In the genomic region with DNA sequence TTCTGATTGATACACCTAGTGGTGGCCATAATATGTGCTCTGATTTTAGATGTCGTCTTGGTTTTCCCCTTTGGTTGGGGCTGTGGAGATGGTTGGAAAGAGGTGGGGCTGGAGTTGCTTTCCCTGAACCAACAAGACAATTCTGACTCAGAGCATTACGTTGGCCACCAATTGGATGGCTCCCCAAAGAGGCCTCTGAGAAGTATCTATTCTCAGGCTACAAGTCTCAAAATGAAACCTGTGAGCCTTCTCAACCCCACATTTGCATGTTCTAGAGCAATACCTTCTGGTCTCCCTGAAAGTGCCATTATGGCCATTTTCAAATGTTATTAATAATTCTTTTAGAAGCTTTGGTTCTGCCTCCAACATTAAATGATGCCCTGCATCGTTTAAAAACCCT, we compare ENCODE assay signal across 12 cellular contexts.
DNase-seq lines count a peak whose midpoint lies in the region; ATAC-seq lines count a peak whose summit lies in the region.
"Had no signal": no experiment of that assay in that cellular context is flagged by ENCODE, and none has a peak within 500 bp of the region (broad histone marks: within the 10 kb centered on the region; RNA-seq: fewer than 3 reads in every experiment).

No MANE protein-coding gene starts in this region.

- H3K27me3 Mint-ChIP-seq in stimulated activated naive CD8-positive, alpha-beta T cell treated with anti-CD3 and anti-CD28 coated beads, Interleukin-15, amount 100 ng/mL, for 72 hours = peaks cover 9% of the 10 kb centered on the region
- no peaks in the 10 kb centered on the region for H3K27me3 Mint-ChIP-seq in effector memory CD8-positive, alpha-beta T cell
- H3K27me3 Mint-ChIP-seq: stimulated activated naive CD8-positive, alpha-beta T cell treated with anti-CD3 and anti-CD28 coated beads, Interleukin-15, Interleukin-2, amounts not matched to agents 100 ng/mL and 50 ng/mL, for 24 hours had no signal

- DNase-seq in stimulated activated CD4-positive, alpha-beta T cell treated with anti-CD3 and anti-CD28 coated beads, Interleukin-15, amount 100 ng/mL, for 24 hours = peak; percentile 4
- no peak for DNase-seq in stimulated activated CD4-positive, alpha-beta T cell treated with anti-CD3 and anti-CD28 coated beads, Interleukin-12 subunit alpha, Interleukin-12 subunit beta, amount 100 ng/mL, for 4 hours
- DNase-seq in stimulated activated naive CD8-positive, alpha-beta T cell treated with anti-CD3 and anti-CD28 coated beads, Interleukin-15, amount 100 ng/mL, for 72 hours = peak; percentile 24 to 75
- DNase-seq in NCI-H2196 treated with DMSO at 0.1 percent for 48 hours (lab: John Stamatoyannopoulos, UW; ENCODE audit: unreplicated experiment) (no peak), cerebellar cortex (ENCODE audit: low spot score) (no peak)
- DNase-seq in effector memory CD8-positive, alpha-beta T cell = no peak
- DNase-seq: NCI-H2029, Peyer's patch, spleen had no signal

- no peaks in the 10 kb centered on the region for H3K36me3 Mint-ChIP-seq in effector memory CD8-positive, alpha-beta T cell (ENCODE audit: insufficient read depth)

- H3K4me1 Mint-ChIP-seq in stimulated activated naive CD8-positive, alpha-beta T cell treated with anti-CD3 and anti-CD28 coated beads, Interleukin-15, amount 100 ng/mL, for 72 hours = no peaks in the 10 kb centered on the region
- H3K4me1 Mint-ChIP-seq in effector memory CD8-positive, alpha-beta T cell (ENCODE audit: low read depth in 2 of 2) = no peaks in the 10 kb centered on the region

- ATAC-seq in GM21717 (IDR thresholded peaks at IDR 0.05; ENCODE audit: unreplicated experiment) = peak; percentile 97
- peak; percentile 100 for ATAC-seq in HG03159 (IDR thresholded peaks at IDR 0.05; ENCODE audit: unreplicated experiment)
- ATAC-seq in stimulated activated naive CD8-positive, alpha-beta T cell treated with anti-CD3 and anti-CD28 coated beads, Interleukin-15, amount 100 ng/mL, for 72 hours = peak; percentile 95
- ATAC-seq in effector memory CD8-positive, alpha-beta T cell (replicated peaks) = no peak

- peaks cover 5 to 11% of the 10 kb centered on the region in 2 donors for H3K9me3 Mint-ChIP-seq in stimulated activated naive CD8-positive, alpha-beta T cell treated with anti-CD3 and anti-CD28 coated beads, Interleukin-15, amount 100 ng/mL, for 72 hours
- peaks cover 6 to 27% of the 10 kb centered on the region in 2 donors for H3K9me3 Mint-ChIP-seq in effector memory CD8-positive, alpha-beta T cell
- H3K9me3 Mint-ChIP-seq: stimulated activated naive CD8-positive, alpha-beta T cell treated with anti-CD3 and anti-CD28 coated beads, Interleukin-15, Interleukin-2, amounts not matched to agents 100 ng/mL and 50 ng/mL, for 24 hours had no signal

- H3K4me3 Mint-ChIP-seq in stimulated activated naive CD8-positive, alpha-beta T cell treated with anti-CD3 and anti-CD28 coated beads, Interleukin-15, amount 100 ng/mL, for 72 hours = no peak overlapping the region
- no peak overlapping the region for H3K4me3 Mint-ChIP-seq in effector memory CD8-positive, alpha-beta T cell
- H3K4me3 Mint-ChIP-seq: stimulated activated naive CD8-positive, alpha-beta T cell treated with anti-CD3 and anti-CD28 coated beads, Interleukin-15, Interleukin-2, amounts not matched to agents 100 ng/mL and 50 ng/mL, for 24 hours had no signal

- no peak overlapping the region for H3K27ac Mint-ChIP-seq in stimulated activated naive CD8-positive, alpha-beta T cell treated with anti-CD3 and anti-CD28 coated beads, Interleukin-15, amount 100 ng/mL, for 72 hours
- H3K27ac Mint-ChIP-seq in effector memory CD8-positive, alpha-beta T cell = no peak overlapping the region
- H3K27ac Mint-ChIP-seq: stimulated activated naive CD8-positive, alpha-beta T cell treated with anti-CD3 and anti-CD28 coated beads, Interleukin-15, Interleukin-2, amounts not matched to agents 100 ng/mL and 50 ng/mL, for 24 hours had no signal

Comparison
In these comparisons a context has a peak if more than half of its experiments do, and no peak if none do; other contexts are left out.
1. DNase-seq: peak in stimulated activated CD4-positive, alpha-beta T cell treated with anti-CD3 and anti-CD28 coated beads, Interleukin-15, amount 100 ng/mL, for 24 hours (single experiment) and stimulated activated naive CD8-positive, alpha-beta T cell treated with anti-CD3 and anti-CD28 coated beads, Interleukin-15, amount 100 ng/mL, for 72 hours (2 of 2); none in stimulated activated CD4-positive, alpha-beta T cell treated with anti-CD3 and anti-CD28 coated beads, Interleukin-12 subunit alpha, Interleukin-12 subunit beta, amount 100 ng/mL, for 4 hours (single experiment), NCI-H2196 treated with DMSO at 0.1 percent for 48 hours (single experiment), effector memory CD8-positive, alpha-beta T cell (0 of 3) and cerebellar cortex (single experiment).